ENCODE assay signal across 10 cellular contexts in genomic region chr3:156812521-156813335, GRCh38. TPM values are rescaled to one million over a fixed set of nuclear protein-coding genes. Genes with fewer than 3 reads are reported as not detected.
DNase-seq lines count a peak whose midpoint lies in the region; ATAC-seq, FAIRE-seq and TF ChIP-seq lines count a peak whose summit lies in the region.
"Had no signal": no experiment of that assay in that cellular context is flagged by ENCODE, and none has a peak within 500 bp of the region (broad histone marks: within the 10 kb centered on the region; RNA-seq: fewer than 3 reads in every experiment).

No MANE protein-coding gene starts in this region.

- peak overlapping the region in 4 of 7 donors; percentile 20 to 80 (median 60) for H3K27ac Mint-ChIP-seq in CD4-positive, alpha-beta memory T cell

- TF ChIP-seq CTCF in omental fat pad (IDR thresholded peaks at IDR 0.05) (no peak), kidney (IDR thresholded peaks at IDR 0.05; ENCODE audit: borderline replicate concordance, extremely low read depth, insufficient read depth) (no peak)

- ATAC-seq in HG03342 (IDR thresholded peaks at IDR 0.05; ENCODE audit: unreplicated experiment) (peak; percentile 25), omental fat pad (ENCODE audit: low FRiP score) (no peak)

- no peaks in the 10 kb centered on the region for H3K9me3 ChIP-seq in CD4-positive, alpha-beta memory T cell (ENCODE audit: control insufficient read depth in 1 of 2, low read length in 2 of 2)
- H3K9me3 ChIP-seq in kidney (ENCODE audit: control insufficient read depth in 1 of 2, low read length in 2 of 2): no peaks in the 10 kb centered on the region

- FAIRE-seq in kidney (lab: Jason Lieb, UNC): no peak

- peak overlapping the region in 1 of 8 donors; percentile 31 for H3K4me3 Mint-ChIP-seq in CD4-positive, alpha-beta memory T cell

- intact Hi-C loops in CD4-positive, alpha-beta memory T cell (cut with micrococcal nuclease): loop anchor here (10.0 kb wide), 1 partner anchor 958 kb away; the partner anchor contains the start of gene SLC33A1
- intact Hi-C loops in kidney (cut with DNase I): no loop called here

- H3K36me3 ChIP-seq in CD4-positive, alpha-beta memory T cell (ENCODE audit: insufficient read depth, low read length): no peaks in the 10 kb centered on the region
- no peaks in the 10 kb centered on the region for H3K36me3 ChIP-seq in kidney (ENCODE audit: control insufficient read depth in 1 of 2, insufficient read depth in 2 of 2, low read length in 2 of 2)
- H3K36me3 ChIP-seq: tibial artery had no signal

- CTCF ChIA-PET in CD4-positive, alpha-beta memory T cell (lab: Charles Lee; ENCODE audit: partially characterized antibody): interaction anchor here (1.9 kb wide), 1 partner anchor 19 kb away, joined by 5 read pairs; no protein-coding TSS in a partner anchor

- no peaks in the 10 kb centered on the region for H3K27me3 Mint-ChIP-seq in CD4-positive, alpha-beta memory T cell

- peaks cover 30% of the 10 kb centered on the region for H3K4me1 ChIP-seq in CD4-positive, alpha-beta memory T cell (ENCODE audit: insufficient read depth, low read length)
- peaks cover 0 to 11% of the 10 kb centered on the region in 2 donors for H3K4me1 ChIP-seq in kidney (ENCODE audit: control insufficient read depth in 1 of 2, insufficient read depth in 1 of 2, low read depth in 1 of 2, low read length in 2 of 2)

- no peaks in the 10 kb centered on the region for H3K9me3 Mint-ChIP-seq in CD4-positive, alpha-beta memory T cell

- no peak for DNase-seq in CD4-positive, alpha-beta memory T cell
- DNase-seq in SKM-1 (lab: John Stamatoyannopoulos, UW; ENCODE audit: unreplicated experiment) (peak; percentile 7), iris pigment epithelial cell (ENCODE audit: low read depth) (peak; percentile 70), NCI-H1092 (lab: John Stamatoyannopoulos, UW) (no peak), omental fat pad (ENCODE audit: low spot score) (no peak), kidney (no peak), middle frontal gyrus (ENCODE audit: extremely low spot score, low spot score) (no peak)
- DNase-seq: nucleus accumbens, tibial artery had no signal

- peaks cover 20 to 38% (median 28%) of the 10 kb centered on the region in 4 donors for H3K4me1 Mint-ChIP-seq in CD4-positive, alpha-beta memory T cell

- H3K4me3 ChIP-seq in CD4-positive, alpha-beta memory T cell (ENCODE audit: low read length in 2 of 2): no peak overlapping the region
- no peak overlapping the region for H3K4me3 ChIP-seq in kidney (ENCODE audit: low read length in 2 of 2)
- H3K4me3 ChIP-seq: tibial artery had no signal

- H3K27me3 ChIP-seq in CD4-positive, alpha-beta memory T cell (ENCODE audit: insufficient read depth, low read length): no peaks in the 10 kb centered on the region
- H3K27me3 ChIP-seq: tibial artery had no signal

- peaks cover 9 to 14% of the 10 kb centered on the region in 2 donors for H3K36me3 Mint-ChIP-seq in CD4-positive, alpha-beta memory T cell

- POLR2A ChIA-PET in CD4-positive, alpha-beta memory T cell (lab: Charles Lee; ENCODE audit: partially characterized antibody): interaction anchor here (0.7 to 2.0 kb wide), 6 partner anchors 134 to 276 kb away, joined by 3 to 6 read pairs (median 4); partner anchors contain the start of gene TIPARP

- no peak overlapping the region for H3K9ac ChIP-seq in kidney (ENCODE audit: low read length in 2 of 2)

- no peak overlapping the region for H3K27ac ChIP-seq in CD4-positive, alpha-beta memory T cell (ENCODE audit: low read depth, low read length)
- no peak overlapping the region for H3K27ac ChIP-seq in kidney (ENCODE audit: low read depth in 2 of 2, low read length in 2 of 2)
- H3K27ac ChIP-seq: tibial artery had no signal

RNA-seq across cellular contexts. Expression of gene LEKR1, which starts 13.4 kb away (rescaled TPM):
- 1 to 10 TPM; 2.1 to 2.9 TPM for total RNA-seq in CD4-positive, alpha-beta memory T cell
- under 1 TPM; 0.53 to 0.55 TPM for polyA plus RNA-seq in CD4-positive, alpha-beta memory T cell
- total RNA-seq in omental fat pad: 1 to 10 TPM in 1 of 4 donors, not detected in 3; 1.7 TPM
- 1.6 TPM for total RNA-seq in kidney
- polyA plus RNA-seq in kidney (ENCODE audit: insufficient read depth, low read depth, low replicate concordance): 1.8 TPM

Comparison
In these comparisons a context has a peak if more than half of its experiments do, and no peak if none do; other contexts are left out.
1. DNase-seq: peak in SKM-1 (single experiment) and iris pigment epithelial cell (single experiment); none in CD4-positive, alpha-beta memory T cell (0 of 5), NCI-H1092 (single experiment), omental fat pad (single experiment), kidney (single experiment) and middle frontal gyrus (single experiment).